In the genomic region with DNA sequence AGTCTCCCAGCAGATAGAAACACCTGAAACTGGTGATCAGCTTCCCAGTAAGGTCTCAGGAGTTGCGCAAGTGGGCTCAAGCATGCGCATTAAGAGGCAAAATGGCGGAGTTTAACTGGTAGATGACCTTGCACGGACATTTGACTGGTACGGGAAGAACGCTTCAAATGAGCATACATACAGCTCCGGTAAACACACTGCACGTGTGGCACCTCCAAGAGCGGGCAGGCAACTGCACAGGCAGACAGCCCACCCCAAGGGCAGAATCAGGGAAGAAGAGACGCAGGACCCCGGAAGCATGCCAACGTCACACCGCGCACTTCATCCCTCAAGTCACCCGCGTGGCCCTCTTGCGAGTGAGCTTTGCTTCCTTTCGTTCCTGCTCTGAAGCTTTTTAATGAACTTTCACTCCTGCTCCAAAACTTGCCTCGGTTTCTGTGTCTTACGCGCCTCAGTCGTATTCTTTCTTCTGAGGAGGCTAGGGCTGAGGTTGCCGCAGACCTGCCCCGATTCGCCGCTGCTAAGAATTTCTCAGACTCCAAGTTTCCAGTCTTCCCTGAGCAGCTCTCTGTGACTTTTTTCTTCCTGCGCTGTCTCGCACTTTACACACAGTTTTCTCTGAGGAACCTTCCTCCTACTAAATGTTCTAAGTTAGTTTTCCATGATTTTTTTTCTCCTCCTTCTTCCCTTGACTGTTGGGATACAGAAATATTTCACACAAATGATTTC, we compare ENCODE assay signal across 9 cellular contexts.
DNase-seq lines count a peak whose midpoint lies in the region; ATAC-seq and TF ChIP-seq lines count a peak whose summit lies in the region.
"Had no signal": no experiment of that assay in that cellular context is flagged by ENCODE, and none has a peak within 500 bp of the region (broad histone marks: within the 10 kb centered on the region; RNA-seq: fewer than 3 reads in every experiment).

No MANE protein-coding gene starts in this region.

- H3K36me3 Mint-ChIP-seq in T-helper 1 cell treated with Interleukin-12 subunit alpha and Interleukin-12 subunit beta and Interleukin-4 antibody, amounts not matched to agents 30 μg/mL and 1 μg/mL, for 36 hours (ENCODE audit: low read depth), result no peaks in the 10 kb centered on the region

- no peak for ATAC-seq in HG03342 (IDR thresholded peaks at IDR 0.05; ENCODE audit: unreplicated experiment)

- TF ChIP-seq CTCF in GM10266 (IDR thresholded peaks at IDR 0.05; ENCODE audit: control insufficient read depth, insufficient read depth, low read depth, missing control alignments), result no peak

- DNase-seq in DMS53 treated with DMSO at 0.1 percent for 48 hours (lab: John Stamatoyannopoulos, UW; ENCODE audit: unreplicated experiment) (peak; percentile 73), fibroblast of the conjunctiva (ENCODE audit: low read depth) (peak; percentile 4), renal cortical epithelial cell (ENCODE audit: low read depth) (peak; percentile 21), cerebellar cortex (ENCODE audit: low spot score) (no peak), GM10266 (ENCODE audit: extremely low spot score) (no peak), NCI-H526 treated with DMSO at 0.1 percent for 48 hours (lab: John Stamatoyannopoulos, UW) (no peak)
- DNase-seq: NCI-H2029 treated with DMSO at 0.1 percent for 48 hours had no signal

- peak overlapping the region; percentile 34 for H3K4me3 Mint-ChIP-seq in T-helper 1 cell treated with Interleukin-12 subunit alpha and Interleukin-12 subunit beta and Interleukin-4 antibody, amounts not matched to agents 30 μg/mL and 1 μg/mL, for 36 hours

- no peaks in the 10 kb centered on the region for H3K4me1 Mint-ChIP-seq in T-helper 1 cell treated with Interleukin-12 subunit alpha and Interleukin-12 subunit beta and Interleukin-4 antibody, amounts not matched to agents 30 μg/mL and 1 μg/mL, for 36 hours (ENCODE audit: low read depth)

- H3K27ac Mint-ChIP-seq in T-helper 1 cell treated with Interleukin-12 subunit alpha and Interleukin-12 subunit beta and Interleukin-4 antibody, amounts not matched to agents 30 μg/mL and 1 μg/mL, for 36 hours, result peak overlapping the region; percentile 57

- H3K27me3 Mint-ChIP-seq in T-helper 1 cell treated with Interleukin-12 subunit alpha and Interleukin-12 subunit beta and Interleukin-4 antibody, amounts not matched to agents 30 μg/mL and 1 μg/mL, for 36 hours (ENCODE audit: low read depth), result no peaks in the 10 kb centered on the region

- H3K9me3 Mint-ChIP-seq in T-helper 1 cell treated with Interleukin-12 subunit alpha and Interleukin-12 subunit beta and Interleukin-4 antibody, amounts not matched to agents 30 μg/mL and 1 μg/mL, for 36 hours, result peaks cover 22% of the 10 kb centered on the region

Comparison
In these comparisons a context has a peak if more than half of its experiments do, and no peak if none do; other contexts are left out.
1. DNase-seq: peak in DMS53 treated with DMSO at 0.1 percent for 48 hours (single experiment), fibroblast of the conjunctiva (single experiment) and renal cortical epithelial cell (single experiment); none in cerebellar cortex (single experiment), GM10266 (single experiment) and NCI-H526 treated with DMSO at 0.1 percent for 48 hours (single experiment).